In the genomic region with DNA sequence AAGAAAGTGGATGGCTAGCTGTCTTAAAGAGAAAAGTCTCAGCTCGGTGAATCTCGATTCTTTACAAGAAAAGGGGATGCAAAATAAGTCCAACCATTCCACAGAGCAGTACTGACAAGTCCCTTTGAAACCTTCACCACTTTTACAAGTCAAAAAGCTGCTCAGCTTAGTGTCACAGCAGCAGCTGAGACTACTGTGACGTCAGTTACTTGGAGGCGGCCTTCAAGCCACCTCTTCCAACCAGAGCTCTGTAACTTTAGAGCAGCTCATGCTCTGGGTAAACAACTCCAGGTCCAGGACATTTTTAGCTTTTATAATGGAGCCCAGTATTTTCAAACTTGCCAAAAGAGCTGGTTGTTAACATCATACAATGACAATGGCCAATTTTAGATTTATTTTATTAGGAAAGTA, we compare ENCODE assay signal across 8 cellular contexts. TPM values are rescaled to one million over a fixed set of nuclear protein-coding genes. Genes with fewer than 3 reads are reported as not detected.
DNase-seq lines count a peak whose midpoint lies in the region; ATAC-seq lines count a peak whose summit lies in the region.

Gene KIAA0408, minus strand, starts transcription at position 159 of the 411 bp plus-strand sequence. CDS start 5,408 bp downstream, outside the sequence.

- H3K9me3 ChIP-seq in SK-N-MC (ENCODE audit: low read depth, low read length), result no peaks in the 10 kb centered on the region

- DNase-seq in EL, result peak; percentile 24
- no peak for DNase-seq in SK-N-MC (ENCODE audit: low read depth, low spot score)
- DNase-seq in head of caudate nucleus, result peak in 25 of 42 donors; percentile 13 to 69 (median 38)
- DNase-seq in putamen (ENCODE audit: low spot score), result peak; percentile 45
- DNase-seq in activated T-cell treated with anti-CD3 and anti-CD28 coated beads, Interleukin-2, amount 50 U/mL, for 72 hours, result no peak
- DNase-seq in NCI-H1694 (lab: John Stamatoyannopoulos, UW), result no peak
- DNase-seq in NCI-H2029 (lab: John Stamatoyannopoulos, UW), result no peak

- H3K27me3 Mint-ChIP-seq in activated T-cell treated with anti-CD3 and anti-CD28 coated beads, Interleukin-2, amount 50 U/mL, for 72 hours (ENCODE audit: low read depth), result no peaks in the 10 kb centered on the region

- no peaks in the 10 kb centered on the region for H3K36me3 Mint-ChIP-seq in activated T-cell treated with anti-CD3 and anti-CD28 coated beads, Interleukin-2, amount 50 U/mL, for 72 hours (ENCODE audit: insufficient read depth in 2 of 2)

- no peaks in the 10 kb centered on the region for H3K9me3 Mint-ChIP-seq in activated T-cell treated with anti-CD3 and anti-CD28 coated beads, Interleukin-2, amount 50 U/mL, for 72 hours

- H3K4me1 Mint-ChIP-seq in activated T-cell treated with anti-CD3 and anti-CD28 coated beads, Interleukin-2, amount 50 U/mL, for 72 hours (ENCODE audit: low read depth), result peaks cover 8% of the 10 kb centered on the region

- intact Hi-C loops in head of caudate nucleus (cut with DNase I), result no loop called here

- no peak for ATAC-seq in activated T-cell treated with anti-CD3 and anti-CD28 coated beads, Interleukin-2, amount 50 U/mL, for 72 hours (replicated peaks in 1 of 2)
- ATAC-seq in GM21381 (IDR thresholded peaks at IDR 0.05; ENCODE audit: unreplicated experiment), result no peak

- no peak within 1 kb of the TSS for H3K27ac Mint-ChIP-seq in activated T-cell treated with anti-CD3 and anti-CD28 coated beads, Interleukin-2, amount 50 U/mL, for 72 hours

- H3K4me3 Mint-ChIP-seq in activated T-cell treated with anti-CD3 and anti-CD28 coated beads, Interleukin-2, amount 50 U/mL, for 72 hours, result no peak within 1 kb of the TSS

- no peaks in the 10 kb centered on the region for H3K36me3 ChIP-seq in SK-N-MC (ENCODE audit: insufficient read depth, low read length)

- peak within 1 kb of the TSS; percentile 7 for H3K9ac ChIP-seq in SK-N-MC (ENCODE audit: insufficient read length)

- H3K27ac ChIP-seq in SK-N-MC, result peak within 1 kb of the TSS; percentile 80

- H3K4me3 ChIP-seq in SK-N-MC, result peak within 1 kb of the TSS; percentile 54

RNA-seq across cellular contexts. Expression of gene KIAA0408, which starts in this region (rescaled TPM):
- 1 to 10 TPM; 6.6 TPM for total RNA-seq in activated T-cell treated with anti-CD3 and anti-CD28 coated beads, Interleukin-2, amount 50 U/mL, for 72 hours

Comparison
In these comparisons a context has a peak if more than half of its experiments do, and no peak if none do; other contexts are left out.
1. DNase-seq: peak in EL (single experiment), head of caudate nucleus (25 of 42) and putamen (single experiment); none in SK-N-MC (single experiment), activated T-cell treated with anti-CD3 and anti-CD28 coated beads, Interleukin-2, amount 50 U/mL, for 72 hours (0 of 2), NCI-H1694 (single experiment) and NCI-H2029 (single experiment).